Comparison of ENCODE assay signal across 20 cellular contexts in the genomic region with DNA sequence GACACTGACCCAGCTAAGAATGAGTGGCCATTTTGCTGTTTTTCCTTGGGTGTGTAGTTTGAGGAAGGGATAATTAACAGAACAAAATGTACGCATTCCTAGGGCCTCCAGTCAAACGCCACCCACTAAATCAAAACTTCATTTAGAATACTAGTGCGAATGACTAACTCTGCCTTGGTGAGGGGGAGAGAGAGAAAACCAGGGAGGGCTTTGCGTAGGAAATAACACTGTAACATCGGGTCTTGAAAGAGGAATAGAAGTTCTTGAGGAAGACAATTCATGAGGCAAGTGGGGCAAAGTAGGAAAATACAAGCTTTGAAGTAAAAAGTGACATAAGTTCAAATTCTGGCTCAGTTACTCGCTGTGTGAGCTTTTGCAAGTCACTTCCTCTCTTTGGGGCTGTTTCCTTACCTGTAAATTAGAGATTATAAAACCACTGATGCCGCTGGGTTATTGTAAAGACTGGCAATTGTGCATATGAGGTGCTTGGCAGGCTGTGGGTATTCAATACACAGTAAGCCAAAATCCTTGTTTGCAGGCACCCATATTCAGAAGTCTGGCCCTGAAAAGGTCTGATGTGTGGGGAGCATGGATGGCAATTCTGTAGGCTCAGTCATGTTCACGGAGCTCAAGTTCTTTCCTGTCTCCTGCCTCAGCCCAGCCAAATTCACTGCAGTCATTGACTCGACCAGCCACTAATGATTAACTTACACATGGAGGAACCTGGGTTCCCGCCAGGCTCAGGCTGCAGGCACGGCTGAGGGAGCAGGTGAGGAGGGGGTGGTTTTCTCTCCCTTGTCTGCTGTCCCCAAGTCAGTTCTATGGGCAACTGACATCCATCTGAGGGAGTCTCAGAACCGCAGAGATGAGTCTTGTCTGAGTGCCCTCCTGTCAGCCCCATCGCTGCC.
DNase-seq lines count a peak whose midpoint lies in the region; ATAC-seq lines count a peak whose summit lies in the region.
"Had no signal": no experiment of that assay in that cellular context is flagged by ENCODE, and none has a peak within 500 bp of the region (broad histone marks: within the 10 kb centered on the region; RNA-seq: fewer than 3 reads in every experiment).

No MANE protein-coding gene starts in this region.

- ATAC-seq in left colon (peak; percentile 59), GM18511 (IDR thresholded peaks at IDR 0.05; ENCODE audit: unreplicated experiment) (no peak), sciatic nerve (no peak)
- ATAC-seq: activated naive CD4-positive, alpha-beta T cell treated with anti-CD3 and anti-CD28 coated beads, Interleukin-2, amount 50 U/mL, for 72 hours; activated T-cell treated with anti-CD3 and anti-CD28 coated beads, Interleukin-2, amount 50 U/mL, for 72 hours; stimulated activated naive CD8-positive, alpha-beta T cell treated with anti-CD3 and anti-CD28 coated beads, Interleukin-15, Interleukin-2, amounts not matched to agents 100 U/mL and 50 U/mL, for 24 hours had no signal

- intact Hi-C loops in left colon (cut with DNase I, micrococcal nuclease): no loop called here
- intact Hi-C loops in sciatic nerve (cut with DNase I): no loop called here

- DNase-seq in HK-2 (ENCODE audit: unreplicated experiment) (peak; percentile 8), NCI-H526 (lab: John Stamatoyannopoulos, UW) (peak; percentile 36 to 82), left colon (peak in 1 of 2 donors; percentile 11), renal cortical epithelial cell (ENCODE audit: low read depth) (peak; percentile 40), OCI-M2 (lab: John Stamatoyannopoulos, UW; ENCODE audit: unreplicated experiment) (no peak), sciatic nerve (ENCODE audit: low spot score) (no peak)
- no peak for DNase-seq in activated T-cell treated with anti-CD3 and anti-CD28 coated beads, Interleukin-2, amount 50 U/mL, for 1 hour
- DNase-seq: activated CD4-positive, alpha-beta T cell treated with anti-CD3 and anti-CD28 coated beads, Interleukin-2, amount 10 ng/mL, durations not matched to agents 24 days and 14 days; activated T-cell treated with anti-CD3 and anti-CD28 coated beads, Interleukin-2, amount 50 U/mL, for 72 hours; aorta; DMS 273 treated with DMSO at 0.1 percent for 48 hours; GM23248; mesenchymal stem cell; NCI-H1694; NCI-H69; occipital lobe; RPMI8226; stimulated activated naive CD8-positive, alpha-beta T cell treated with anti-CD3 and anti-CD28 coated beads, Interleukin-15, Interleukin-2, amounts not matched to agents 100 U/mL and 50 U/mL, for 24 hours had no signal

Comparison
In these comparisons a context has a peak if more than half of its experiments do, and no peak if none do; other contexts are left out.
1. DNase-seq: peak in HK-2 (single experiment), NCI-H526 (2 of 2) and renal cortical epithelial cell (single experiment); none in OCI-M2 (single experiment), sciatic nerve (single experiment) and activated T-cell treated with anti-CD3 and anti-CD28 coated beads, Interleukin-2, amount 50 U/mL, for 1 hour (single experiment).